Comparison of ENCODE assay signal across 8 cellular contexts in genomic region chr18:36829362-36830140, GRCh38. TPM values are rescaled to one million over a fixed set of nuclear protein-coding genes. Genes with fewer than 3 reads are reported as not detected.
DNase-seq lines count a peak whose midpoint lies in the region; ATAC-seq and TF ChIP-seq lines count a peak whose summit lies in the region.

No MANE protein-coding gene starts in this region.

- intact Hi-C loops in mammary epithelial cell (cut with micrococcal nuclease): loop anchor here (1.0 kb wide), 1 partner anchor 70 kb away; no protein-coding TSS in a partner anchor
- intact Hi-C loops in right lobe of liver (cut with DNase I): no loop called here

- ATAC-seq in right lobe of liver: no peak

- H3K9ac ChIP-seq in mammary epithelial cell (ENCODE audit: insufficient read depth, low read length): peak overlapping the region; percentile 94

- H3K27me3 ChIP-seq in mammary epithelial cell (ENCODE audit: insufficient read depth, low read length): no peaks in the 10 kb centered on the region
- no peaks in the 10 kb centered on the region for H3K27me3 ChIP-seq in right lobe of liver
- H3K27me3 ChIP-seq in thymus (ENCODE audit: control insufficient read depth, insufficient read depth): no peaks in the 10 kb centered on the region

- H3K36me3 ChIP-seq in mammary epithelial cell (ENCODE audit: insufficient read depth, low read length) (no peaks in the 10 kb centered on the region), right lobe of liver (no peaks in the 10 kb centered on the region), thymus (ENCODE audit: control insufficient read depth, insufficient read depth) (no peaks in the 10 kb centered on the region)

- no peak for TF ChIP-seq POLR2A in right lobe of liver (IDR thresholded peaks at IDR 0.05)

- dilution Hi-C loops in mammary epithelial cell (cut with HindIII; ENCODE audit: low sequenced_read_pairs): no loop called here

- CTCF ChIA-PET in mammary epithelial cell (lab: Charles Lee; ENCODE audit: low non-redundant PET): interaction anchor here (0.7 to 0.8 kb wide), 3 partner anchors 28 to 195 kb away, joined by 3 to 7 read pairs (median 3); no protein-coding TSS in a partner anchor

- 3% methylated on average over 12 of the region's 17 CpGs for WGBS in mammary epithelial cell (ENCODE audit: low coverage, missing lambda C conversion rate)
- 11% methylated on average over 16 of the region's 17 CpGs for WGBS in right lobe of liver (ENCODE audit: insufficient coverage, low coverage, low lambda C conversion rate, missing lambda C conversion rate)
- WGBS in thymus: 32% methylated on average over 17 of the region's 17 CpGs

- no TSS peak for BruUV-seq in mammary epithelial cell (replicated peaks; lab: Mats Ljungman, UMichigan)

- no peaks in the 10 kb centered on the region for H3K9me3 ChIP-seq in mammary epithelial cell (replicated peaks; ENCODE audit: insufficient read depth, low read length)
- H3K9me3 ChIP-seq in right lobe of liver: no peaks in the 10 kb centered on the region
- H3K9me3 ChIP-seq in thymus (ENCODE audit: control insufficient read depth): no peaks in the 10 kb centered on the region

- TF ChIP-seq CTCF in mammary epithelial cell (conservative IDR thresholded peaks at IDR 0.05 in 1 of 2, IDR thresholded peaks at IDR 0.05 in 1 of 2; ENCODE audit: extremely low read depth in 1 of 2, insufficient read depth in 1 of 2, low read depth in 1 of 2, low read length in 2 of 2) (no peak), right lobe of liver (IDR thresholded peaks at IDR 0.05) (peak in 1 of 4 donors; percentile 3)

- DNase-seq in NCI-H1436 (lab: John Stamatoyannopoulos, UW) (peak; percentile 42), NCI-H1436 treated with DMSO at 0.1 percent for 48 hours (lab: John Stamatoyannopoulos, UW) (no peak), NCI-H748 treated with DMSO at 0.1 percent for 48 hours (lab: John Stamatoyannopoulos, UW) (peak; percentile 29), mammary epithelial cell (no peak), right lobe of liver (no peak), middle frontal gyrus (ENCODE audit: extremely low spot score, low spot score) (no peak)
- DNase-seq in NK-92 treated with Interleukin-12 subunit alpha and Interleukin-12 subunit beta, amount 100 ng/mL, for 24 hours (lab: John Stamatoyannopoulos, UW): no peak

- H3K27ac ChIP-seq in mammary epithelial cell (ENCODE audit: insufficient read depth, low read depth, low read length) (peak overlapping the region; percentile 85), right lobe of liver (peak overlapping the region; percentile 49 to 81 (median 61)), thymus (ENCODE audit: low read depth) (peak overlapping the region; percentile 64)

- no peaks in the 10 kb centered on the region for H4K20me1 ChIP-seq in mammary epithelial cell (ENCODE audit: insufficient read depth, low read length)

- peak overlapping the region; percentile 78 for H3K4me2 ChIP-seq in mammary epithelial cell (ENCODE audit: insufficient read depth, low read depth, low read length)

- peaks cover 57% of the 10 kb centered on the region for H3K79me2 ChIP-seq in mammary epithelial cell (ENCODE audit: insufficient read depth, low read length)

- in situ Hi-C loops in mammary epithelial cell (cut with MboI; ENCODE audit: low sequenced_read_pairs in 2 of 2): no loop called here

- H3K4me1 ChIP-seq in mammary epithelial cell (ENCODE audit: insufficient read depth, low read length) (peaks cover 9% of the 10 kb centered on the region), right lobe of liver (peaks cover 0 to 7% (median 0%) of the 10 kb centered on the region in 4 donors), thymus (ENCODE audit: control insufficient read depth, insufficient read depth, low read length) (no peaks in the 10 kb centered on the region)

- H2AFZ ChIP-seq in mammary epithelial cell (ENCODE audit: low read depth, low read length): peak overlapping the region; percentile 100

- H3K4me3 ChIP-seq in mammary epithelial cell (replicated peaks in 1 of 3; ENCODE audit: insufficient read depth in 1 of 3, low read depth in 2 of 3, low read length in 3 of 3) (peak overlapping the region; percentile 79 to 100 (median 99)), right lobe of liver (peak overlapping the region; percentile 76 to 97 (median 85)), thymus (ENCODE audit: low read length) (peak overlapping the region; percentile 95)

RNA-seq across cellular contexts. Expression of gene KIAA1328, which starts 0.6 kb away (rescaled TPM):
- total RNA-seq in mammary epithelial cell (1 to 10 TPM; 7.7 to 9.0 TPM), right lobe of liver (1 to 10 TPM; 2.0 to 4.5 (median 2.9) TPM)
- polyA plus RNA-seq in mammary epithelial cell (3.0 TPM), thymus (4.2 TPM)
- 9.4 TPM for polyA minus RNA-seq in mammary epithelial cell

RNA-seq across cellular contexts. Expression of gene TPGS2, which starts 0.7 kb away (rescaled TPM):
- total RNA-seq in mammary epithelial cell (100 to 1,000 TPM; 117 to 125 TPM), right lobe of liver (10 to 100 TPM; 14.0 to 56.2 (median 23.1) TPM)
- polyA plus RNA-seq in mammary epithelial cell (393 TPM), thymus (44.6 TPM)
- polyA minus RNA-seq in mammary epithelial cell: 247 TPM

Comparison
In these comparisons a context has a peak if more than half of its experiments do, and no peak if none do; other contexts are left out.
1. DNase-seq: peak in NCI-H1436 (single experiment) and NCI-H748 treated with DMSO at 0.1 percent for 48 hours (single experiment); none in NCI-H1436 treated with DMSO at 0.1 percent for 48 hours (single experiment), mammary epithelial cell (single experiment), right lobe of liver (0 of 3), middle frontal gyrus (single experiment) and NK-92 treated with Interleukin-12 subunit alpha and Interleukin-12 subunit beta, amount 100 ng/mL, for 24 hours (single experiment).
2. Peak in every context shown above with its lines, with median percentiles within 50 percentile points of each other: H3K27ac ChIP-seq and H3K4me3 ChIP-seq.